ENCODE assay signal across 13 cellular contexts in genomic region chr1:22562584-22563551, GRCh38. TPM values are rescaled to one million over a fixed set of nuclear protein-coding genes. Genes with fewer than 3 reads are reported as not detected.
DNase-seq lines count a peak whose midpoint lies in the region; ATAC-seq and TF ChIP-seq lines count a peak whose summit lies in the region.
"Had no signal": no experiment of that assay in that cellular context is flagged by ENCODE, and none has a peak within 500 bp of the region (broad histone marks: within the 10 kb centered on the region; RNA-seq: fewer than 3 reads in every experiment).

Gene EPHA8, plus strand, starts transcription at chr1:22563489. Its CDS starts 147 bp downstream, at chr1:22563636.

- H3K27ac ChIP-seq in HUES64 (ENCODE audit: low read depth, low read length) = no peak within 1 kb of the TSS
- no peak within 1 kb of the TSS for H3K27ac ChIP-seq in ectodermal cell (ENCODE audit: insufficient read depth, low read depth, low read length, poor library complexity, severe bottlenecking)
- no peak within 1 kb of the TSS for H3K27ac ChIP-seq in neural progenitor cell

- H3K36me3 ChIP-seq in HUES64 (ENCODE audit: insufficient read depth, low read length) = no peaks in the 10 kb centered on the region
- no peaks in the 10 kb centered on the region for H3K36me3 ChIP-seq in ectodermal cell (ENCODE audit: control insufficient read depth, insufficient read depth, low read length)
- no peaks in the 10 kb centered on the region for H3K36me3 ChIP-seq in neural progenitor cell

- H3K9me3 Mint-ChIP-seq in neural progenitor cell (no peaks in the 10 kb centered on the region), CD14-positive monocyte (peaks cover 0 to 15% (median 2%) of the 10 kb centered on the region in 7 donors)
- H3K9me3 Mint-ChIP-seq: effector memory CD8-positive, alpha-beta T cell had no signal

- TF ChIP-seq CTCF in neural progenitor cell (IDR thresholded peaks at IDR 0.05) = no peak
- TF ChIP-seq CTCF in CD14-positive monocyte (IDR thresholded peaks at IDR 0.05) = no peak

- peaks cover 9% of the 10 kb centered on the region for H3F3A ChIP-seq in neural progenitor cell (ENCODE audit: low read depth)

- ATAC-seq in GM18520 (IDR thresholded peaks at IDR 0.05; ENCODE audit: unreplicated experiment) = no peak
- ATAC-seq: effector memory CD8-positive, alpha-beta T cell had no signal

- H3K27me3 Mint-ChIP-seq in neural progenitor cell (ENCODE audit: insufficient read depth, low read depth) = peaks cover 50% of the 10 kb centered on the region
- peaks cover 44 to 70% (median 54%) of the 10 kb centered on the region in 3 donors for H3K27me3 Mint-ChIP-seq in CD14-positive monocyte (ENCODE audit: low read depth in 3 of 3)

- H3K36me3 Mint-ChIP-seq in neural progenitor cell (peaks cover 3% of the 10 kb centered on the region), CD14-positive monocyte (peaks cover 0 to 2% of the 10 kb centered on the region in 2 donors)

- WGBS in HUES64 = 10% methylated on average over 74 of the region's 74 CpGs
- 11% methylated on average over 74 of the region's 74 CpGs for WGBS in ectodermal cell, 2 experiments

- no peak within 1 kb of the TSS for H3K9ac ChIP-seq in HUES64 (ENCODE audit: low read depth, low read length)
- no peak within 1 kb of the TSS for H3K9ac ChIP-seq in neural progenitor cell

- H3K4me3 ChIP-seq in HUES64 (ENCODE audit: low read length) (peak within 1 kb of the TSS; percentile 51), ectodermal cell (ENCODE audit: insufficient read depth, low read depth, low read length) (peak within 1 kb of the TSS; percentile 34), neural progenitor cell (peak within 1 kb of the TSS; percentile 52)

- intact Hi-C loops in CD14-positive monocyte (cut with micrococcal nuclease) = no loop called here

- peak within 1 kb of the TSS; percentile 93 for H3K4me2 ChIP-seq in neural progenitor cell

- H3K79me2 ChIP-seq in neural progenitor cell (ENCODE audit: low read depth) = no peaks in the 10 kb centered on the region

- H2AFZ ChIP-seq in neural progenitor cell (replicated peaks) = peak within 1 kb of the TSS; percentile 52

- no peaks in the 10 kb centered on the region for H3K4me1 ChIP-seq in HUES64 (ENCODE audit: insufficient read depth, low read length)
- H3K4me1 ChIP-seq in ectodermal cell (ENCODE audit: control insufficient read depth, insufficient read depth, low read length) = peaks cover 16% of the 10 kb centered on the region
- peaks cover 8% of the 10 kb centered on the region for H3K4me1 ChIP-seq in neural progenitor cell

- peaks cover 19% of the 10 kb centered on the region for H4K20me1 ChIP-seq in neural progenitor cell (ENCODE audit: low read depth)

- peak; percentile 34 to 46 for DNase-seq in NCI-H2081 (lab: John Stamatoyannopoulos, UW)
- no peak for DNase-seq in NCI-H2081 treated with DMSO at 0.1 percent for 48 hours (lab: John Stamatoyannopoulos, UW)
- peak; percentile 57 for DNase-seq in neural progenitor cell (ENCODE audit: low spot score)
- no peak for DNase-seq in CD14-positive monocyte (ENCODE audit: low spot score)
- no peak for DNase-seq in stimulated activated CD4-positive, alpha-beta T cell treated with anti-CD3 and anti-CD28 coated beads, Interleukin-12 subunit alpha, Interleukin-12 subunit beta, amount 100 ng/mL, for 4 hours
- DNase-seq: effector memory CD8-positive, alpha-beta T cell; mammary epithelial cell; MV-4-11; retina had no signal

- peaks cover 12% of the 10 kb centered on the region for H3K4me1 Mint-ChIP-seq in neural progenitor cell
- no peaks in the 10 kb centered on the region for H3K4me1 Mint-ChIP-seq in CD14-positive monocyte

- H3K4me3 Mint-ChIP-seq in neural progenitor cell = peak within 1 kb of the TSS; percentile 83
- peak within 1 kb of the TSS in 1 of 2 donors; percentile 76 for H3K4me3 Mint-ChIP-seq in CD14-positive monocyte

- peaks cover 58% of the 10 kb centered on the region for H3K27me3 ChIP-seq in HUES64 (ENCODE audit: insufficient read depth, low read length)
- peaks cover 58% of the 10 kb centered on the region for H3K27me3 ChIP-seq in ectodermal cell (ENCODE audit: control insufficient read depth, insufficient read depth, low read length, poor library complexity, severe bottlenecking)
- H3K27me3 ChIP-seq in neural progenitor cell = peaks cover 83% of the 10 kb centered on the region

- H3K9me3 ChIP-seq in HUES64 (ENCODE audit: insufficient read depth, low read depth, low read length) (no peaks in the 10 kb centered on the region), ectodermal cell (ENCODE audit: control insufficient read depth, low read length) (no peaks in the 10 kb centered on the region), neural progenitor cell (ENCODE audit: low read depth) (no peaks in the 10 kb centered on the region)

- H3K27ac Mint-ChIP-seq in neural progenitor cell = no peak within 1 kb of the TSS
- no peak within 1 kb of the TSS for H3K27ac Mint-ChIP-seq in CD14-positive monocyte
- H3K27ac Mint-ChIP-seq: effector memory CD8-positive, alpha-beta T cell had no signal

RNA-seq across cellular contexts. Expression of gene EPHA8, which starts in this region (rescaled TPM):
- polyA plus RNA-seq in HUES64 (2013, experiment 1 of 2) = 1.6 TPM
- 2.3 TPM for polyA plus RNA-seq in HUES64 (2013, experiment 2 of 2)
- polyA plus RNA-seq in ectodermal cell (2013, experiment 1 of 4) = not detected
- polyA plus RNA-seq in ectodermal cell (2013, experiment 2 of 4) = 0.28 TPM
- polyA plus RNA-seq in ectodermal cell (2013, experiment 3 of 4) = 0.21 TPM
- polyA plus RNA-seq in ectodermal cell (2013, experiment 4 of 4) = 0.36 TPM
- total RNA-seq in neural progenitor cell (ENCODE audit: low replicate concordance) = 0.46 TPM in 1 of 2 replicates, not detected in the other
- not detected for polyA plus RNA-seq in CD14-positive monocyte
- total RNA-seq: mammary epithelial cell; T-helper 1 cell treated with Interleukin-12 subunit alpha and Interleukin-12 subunit beta and Interleukin-4 antibody, amounts not matched to agents 30 ng/mL and 1 ng/mL, for 36 hours had no signal
- polyA plus RNA-seq: mammary epithelial cell had no signal

Comparison
In these comparisons a context has a peak if more than half of its experiments do, and no peak if none do; other contexts are left out.
1. DNase-seq: peak in NCI-H2081 (2 of 2); none in NCI-H2081 treated with DMSO at 0.1 percent for 48 hours (single experiment), CD14-positive monocyte (single experiment) and stimulated activated CD4-positive, alpha-beta T cell treated with anti-CD3 and anti-CD28 coated beads, Interleukin-12 subunit alpha, Interleukin-12 subunit beta, amount 100 ng/mL, for 4 hours (single experiment).
2. Peak in DNase-seq, H3K4me3 ChIP-seq and H3K4me2 ChIP-seq in neural progenitor cell; RNA of the gene not detected or under 1 TPM.
3. Peak in every context shown above with its lines, with median percentiles within 50 percentile points of each other: H3K4me3 ChIP-seq.